8 cellular contexts compared by ENCODE assay signal in the genomic region with DNA sequence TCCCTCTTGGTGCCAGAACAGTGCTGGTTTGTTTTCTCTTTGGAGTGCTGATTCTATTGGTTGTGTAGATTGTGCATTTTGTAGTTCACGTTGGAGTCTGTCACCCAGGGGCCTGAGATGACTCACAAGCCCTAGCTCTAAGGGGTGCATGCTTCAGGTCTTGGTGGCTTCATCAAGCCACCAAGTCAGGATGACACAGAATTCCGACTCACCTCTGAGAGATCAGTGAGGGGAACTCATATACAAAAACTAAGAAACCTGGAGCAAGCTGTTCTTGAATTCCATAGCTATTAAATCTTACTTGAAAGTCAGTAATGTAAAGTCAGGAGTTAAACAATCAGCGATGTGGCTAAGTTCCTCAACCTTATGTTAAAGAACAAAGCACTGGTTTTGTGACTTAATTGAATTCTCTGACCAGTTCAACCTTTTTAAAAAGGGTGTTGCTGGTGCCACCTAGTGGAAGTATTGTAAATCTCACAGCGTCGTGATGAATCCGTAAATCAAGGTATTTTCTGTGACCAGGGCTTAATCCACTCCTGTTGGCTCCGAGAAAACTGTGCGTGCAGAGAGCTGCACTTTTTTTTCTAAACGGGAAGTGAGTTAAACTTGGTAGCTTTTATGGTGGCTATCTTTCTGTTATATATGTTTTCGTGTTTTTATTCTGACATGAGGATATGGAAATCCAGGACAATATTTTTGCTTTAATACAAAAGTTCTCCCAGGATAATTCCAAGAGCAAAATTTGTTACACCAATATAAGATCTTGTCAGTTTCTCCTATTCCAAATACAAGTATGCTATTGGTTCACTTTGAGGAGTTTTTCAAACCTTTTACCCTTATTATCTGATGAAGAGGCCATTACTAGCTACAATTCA. TPM values are rescaled to one million over a fixed set of nuclear protein-coding genes. Genes with fewer than 3 reads are reported as not detected.
DNase-seq lines count a peak whose midpoint lies in the region; ATAC-seq and TF ChIP-seq lines count a peak whose summit lies in the region.

No MANE protein-coding gene starts in this region.

- DNase-seq in ACHN, result peak; percentile 73
- peak; percentile 62 for DNase-seq in MV-4-11 (lab: John Stamatoyannopoulos, UW)
- peak; percentile 46 for DNase-seq in SK-N-SH
- peak; percentile 83 for DNase-seq in choroid plexus epithelial cell (ENCODE audit: low read depth)
- DNase-seq in stimulated activated naive CD8-positive, alpha-beta T cell treated with anti-CD3 and anti-CD28 coated beads, Interleukin-15, Interleukin-2, amounts not matched to agents 100 U/mL and 50 U/mL, for 24 hours, result peak; percentile 25

- no peaks in the 10 kb centered on the region; a peak in 1 of 4 replicates for H3K4me1 ChIP-seq in SK-N-SH (ENCODE audit: control insufficient read depth in 1 of 2, insufficient read depth in 2 of 2, low read depth in 1 of 2, low read length in 1 of 2)
- peaks cover 0 to 5% (median 0%) of the 10 kb centered on the region in 4 donors for H3K4me1 ChIP-seq in liver (ENCODE audit: control insufficient read depth in 4 of 4, insufficient read depth in 4 of 4, low read length in 3 of 4)

- H3K27ac ChIP-seq in SK-N-SH (ENCODE audit: low read depth in 2 of 2, low read length in 1 of 2), result no peak overlapping the region
- H3K27ac ChIP-seq in liver (ENCODE audit: low read depth in 1 of 2, low read length in 2 of 2), result no peak overlapping the region

- no peaks in the 10 kb centered on the region for H3F3A ChIP-seq in SK-N-SH (replicated peaks; ENCODE audit: insufficient read depth)

- H3K9me3 ChIP-seq in SK-N-SH (no peaks in the 10 kb centered on the region), liver (ENCODE audit: control insufficient read depth in 4 of 4, low read length in 3 of 4) (no peaks in the 10 kb centered on the region)

- TF ChIP-seq RAD21 in SK-N-SH (IDR thresholded peaks at IDR 0.05; ENCODE audit: low read length) (peak; percentile 77), liver (IDR thresholded peaks at IDR 0.05) (peak; percentile 92 to 94)

- H3K27me3 ChIP-seq in SK-N-SH (ENCODE audit: insufficient read depth) (no peaks in the 10 kb centered on the region), liver (ENCODE audit: control insufficient read depth in 4 of 4, insufficient read depth in 4 of 4, low read length in 3 of 4) (no peaks in the 10 kb centered on the region)

- H3K4me3 ChIP-seq in SK-N-SH (ENCODE audit: low read depth in 2 of 2, low read length in 1 of 2), result no peak overlapping the region; a peak in 1 of 4 replicates
- H3K4me3 ChIP-seq in choroid plexus epithelial cell (ENCODE audit: low read depth, low read length), result no peak overlapping the region
- no peak overlapping the region for H3K4me3 ChIP-seq in liver (ENCODE audit: low read depth in 1 of 3, low read length in 3 of 3)

- H2AFZ ChIP-seq in SK-N-SH (ENCODE audit: low read depth), result peak overlapping the region; percentile 53; the same call in 1 of the 2 replicates

- in situ Hi-C loops in ACHN (cut with HindIII; ENCODE audit: low pct_ligation_motif_present, low pct_unique_long_range_greater_than_20kb, low sequenced_read_pairs), result no loop called here

- H3K9ac ChIP-seq in SK-N-SH (no peak overlapping the region), liver (ENCODE audit: low read depth in 1 of 2, low read length in 2 of 2) (no peak overlapping the region)

- TF ChIP-seq CTCF in GM12872 (IDR thresholded peaks at IDR 0.05; ENCODE audit: insufficient read depth, low read depth, low read length) (peak; percentile 73), SK-N-SH (IDR thresholded peaks at IDR 0.05) (peak; percentile 84), choroid plexus epithelial cell (conservative IDR thresholded peaks at IDR 0.05; ENCODE audit: low read depth, low read length) (peak; percentile 79), liver (IDR thresholded peaks at IDR 0.05; ENCODE audit: low read depth, low read length, missing input control) (peak; percentile 84)

- POLR2A ChIA-PET in SK-N-SH (lab: Yijun Ruan, JAX), result no interaction called here

- 14% methylated on average over 10 of the region's 10 CpGs for WGBS in SK-N-SH (ENCODE audit: low lambda C conversion rate)
- 18% methylated on average over 10 of the region's 10 CpGs for WGBS in liver

- no peaks in the 10 kb centered on the region for H4K20me1 ChIP-seq in SK-N-SH (ENCODE audit: insufficient read depth)

- H3K4me2 ChIP-seq in SK-N-SH, result no peak overlapping the region

- CTCF ChIA-PET in SK-N-SH (lab: Yijun Ruan, JAX), result interaction anchor here (0.6 to 2.8 kb wide), 29 partner anchors 9 to 599 kb away, joined by 3 to 36 read pairs (median 4); no protein-coding TSS in a partner anchor

- ATAC-seq in HG02610 (IDR thresholded peaks at IDR 0.05; ENCODE audit: unreplicated experiment), result peak; percentile 76
- ATAC-seq in stimulated activated naive CD8-positive, alpha-beta T cell treated with anti-CD3 and anti-CD28 coated beads, Interleukin-15, Interleukin-2, amounts not matched to agents 100 U/mL and 50 U/mL, for 24 hours, result peak; percentile 49

- TF ChIP-seq EP300 in SK-N-SH (IDR thresholded peaks at IDR 0.05; ENCODE audit: borderline replicate concordance in 1 of 2, low read depth in 1 of 2, low read length in 1 of 2), result no peak

- no peaks in the 10 kb centered on the region for H3K36me3 ChIP-seq in SK-N-SH (replicated peaks in 1 of 2; ENCODE audit: control insufficient read depth in 1 of 2, insufficient read depth in 2 of 2, low read length in 1 of 2)
- no peaks in the 10 kb centered on the region for H3K36me3 ChIP-seq in liver (ENCODE audit: control insufficient read depth in 4 of 4, insufficient read depth in 3 of 4, low read depth in 1 of 4, low read length in 3 of 4)

- no peaks in the 10 kb centered on the region for H3K9me2 ChIP-seq in SK-N-SH

- H3K79me2 ChIP-seq in SK-N-SH (ENCODE audit: insufficient read depth), result no peaks in the 10 kb centered on the region

TF ChIP-seq in SK-N-SH, 30 proteins besides CTCF, POLR2A, EP300 and RAD21:
- TF ChIP-seq SMC3 (IDR thresholded peaks at IDR 0.05; ENCODE audit: low read depth, low read length) (peak; percentile 73), POLR2AphosphoS5 (IDR thresholded peaks at IDR 0.05; ENCODE audit: low read depth, low read length) (no peak)

TF ChIP-seq in liver, 16 proteins besides CTCF, POLR2A, EP300 and RAD21:
- TF ChIP-seq FOXA1 (IDR thresholded peaks at IDR 0.05), result no peak
- TF ChIP-seq ZBTB33 (IDR thresholded peaks at IDR 0.05), result no peak
- no peak for TF ChIP-seq FOXA2 (IDR thresholded peaks at IDR 0.05)
- no peak for TF ChIP-seq NR2F2 (IDR thresholded peaks at IDR 0.05)
- TF ChIP-seq, protein P1, sequence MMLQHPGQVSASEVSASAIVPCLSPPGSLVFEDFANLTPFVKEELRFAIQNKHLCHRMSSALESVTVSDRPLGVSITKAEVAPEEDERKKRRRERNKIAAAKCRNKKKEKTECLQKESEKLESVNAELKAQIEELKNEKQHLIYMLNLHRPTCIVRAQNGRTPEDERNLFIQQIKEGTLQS (IDR thresholded peaks at IDR 0.05), result no peak
- TF ChIP-seq MAX (IDR thresholded peaks at IDR 0.05), result no peak
- no peak for TF ChIP-seq TAF1 (conservative IDR thresholded peaks at IDR 0.05)
- TF ChIP-seq HNF4A (conservative IDR thresholded peaks at IDR 0.05), result no peak
- no peak for TF ChIP-seq EGR1 (IDR thresholded peaks at IDR 0.05; ENCODE audit: low read depth in 2 of 2)
- TF ChIP-seq SP1 (IDR thresholded peaks at IDR 0.05), result no peak

RNA-seq across cellular contexts. Expression of gene MMP13, which starts 14.6 kb away (rescaled TPM):
- 0.12 and 0.15 TPM in 2 replicates for polyA plus RNA-seq in SK-N-SH (2012; rRNA removed)
- 0.08 and 0.10 TPM in 2 replicates for polyA plus RNA-seq in SK-N-SH (2012; cell fraction: cytosol; rRNA removed)
- polyA plus RNA-seq in SK-N-SH (2012; cell fraction: nucleus; rRNA removed), result 0.06 and 0.10 TPM in 2 replicates
- total RNA-seq in liver, result not detected
- polyA plus RNA-seq in liver, result not detected

Comparison
In these comparisons a context has a peak if more than half of its experiments do, and no peak if none do; other contexts are left out.
1. DNase-seq: peak in every context shown above with its lines; median percentile 83 in choroid plexus epithelial cell; 73 in ACHN; 62 in MV-4-11; 46 in SK-N-SH; 25 in stimulated activated naive CD8-positive, alpha-beta T cell treated with anti-CD3 and anti-CD28 coated beads, Interleukin-15, Interleukin-2, amounts not matched to agents 100 U/mL and 50 U/mL, for 24 hours.